23 cellular contexts compared by ENCODE assay signal in genomic region chr17:14165672-14166071, GRCh38.
"Had no signal": no experiment of that assay in that cellular context is flagged by ENCODE, and none has a peak within 500 bp of the region (broad histone marks: within the 10 kb centered on the region; RNA-seq: fewer than 3 reads in every experiment).

No MANE protein-coding gene starts in this region.

- H3K4me3 Mint-ChIP-seq: memory B cell, mesothelial cell of epicardium, nephron, type B pancreatic cell had no signal

- H3K4me3 ChIP-seq: esophagus squamous epithelium, hepatocyte, left ventricle myocardium inferior, lower lobe of right lung, pancreas, smooth muscle cell, suprapubic skin, thyroid gland, uterus had no signal

- H3K27me3 ChIP-seq: esophagus squamous epithelium, hepatocyte, pancreas, suprapubic skin, thyroid gland, uterus had no signal

- H3K9me3 ChIP-seq: pancreas, thyroid gland, uterus had no signal

- ATAC-seq: pancreas, right cardiac atrium had no signal

- H3K27ac ChIP-seq: epithelial cell of prostate, esophagus squamous epithelium, hepatocyte, left ventricle myocardium inferior, lower lobe of right lung, pancreas, suprapubic skin, thyroid gland, uterus had no signal

- H3K27ac Mint-ChIP-seq: memory B cell, mesothelial cell of epicardium, nephron, progenitor cell of endocrine pancreas, type B pancreatic cell had no signal

- DNase-seq: effector memory CD4-positive, alpha-beta T cell; esophagus squamous epithelium; foreskin melanocyte; head of caudate nucleus; islet precursor cell; left ventricle myocardium inferior; lower lobe of right lung; occipital lobe; pancreas; right cardiac atrium; stimulated activated CD4-positive, alpha-beta T cell treated with anti-CD3 and anti-CD28 coated beads, Interleukin-2, amount 100 ng/mL, for 48 hours; stimulated activated naive CD4-positive, alpha-beta T cell treated with Interleukin-2 at 50 U/mL for 16 hours; thyroid gland; uterus had no signal

- H3K27me3 Mint-ChIP-seq: memory B cell, progenitor cell of endocrine pancreas, type B pancreatic cell had no signal

- H3K36me3 ChIP-seq: lower lobe of right lung, pancreas, suprapubic skin, thyroid gland, uterus had no signal

- H3K4me1 ChIP-seq: esophagus squamous epithelium, lower lobe of right lung, pancreas, suprapubic skin, thyroid gland, uterus had no signal

- H3K4me1 Mint-ChIP-seq: nephron had no signal
